1 cellular context compared by ENCODE assay signal in the genomic region with DNA sequence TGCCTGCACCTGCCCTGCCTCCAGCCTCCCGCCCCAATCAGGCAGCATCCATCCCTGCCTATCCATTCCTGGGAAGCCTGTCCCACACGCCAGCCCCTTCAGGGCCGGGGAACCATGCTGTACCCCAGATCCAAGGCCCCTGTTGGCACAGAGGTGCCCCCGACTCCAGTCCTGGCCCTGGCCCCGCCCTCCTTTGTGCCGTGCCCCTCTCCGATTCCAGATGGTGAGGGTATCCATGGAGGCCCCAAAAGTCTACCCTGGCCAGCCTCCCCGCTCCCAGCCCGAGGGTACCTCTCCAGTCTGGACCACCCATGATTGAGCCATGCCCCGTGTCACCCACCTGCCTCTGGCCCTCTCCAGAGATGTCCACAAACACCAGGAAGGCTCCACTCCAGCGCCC.
TF ChIP-seq lines count a peak whose summit lies in the region.

No MANE protein-coding gene starts in this region.

TF ChIP-seq in H1, 55 proteins besides CTCF, POLR2A, EP300 and RAD21:
- no peak for TF ChIP-seq BCL11A (IDR thresholded peaks at IDR 0.05; ENCODE audit: low read depth in 2 of 2, low read length in 2 of 2)
- no peak for TF ChIP-seq NRF1 (IDR thresholded peaks at IDR 0.05; ENCODE audit: low read depth, low read length)
